Comparison of ENCODE assay signal across 27 cellular contexts in genomic region chr3:44398853-44399252, GRCh38.
"Had no signal": no experiment of that assay in that cellular context is flagged by ENCODE, and none has a peak within 500 bp of the region (broad histone marks: within the 10 kb centered on the region; RNA-seq: fewer than 3 reads in every experiment).

No MANE protein-coding gene starts in this region.

- H3K9me3 ChIP-seq: colonic mucosa, esophagus muscularis mucosa, esophagus squamous epithelium, gastrocnemius medialis, gastroesophageal sphincter, heart left ventricle had no signal

- H3K27ac ChIP-seq: colonic mucosa, coronary artery, dorsolateral prefrontal cortex, epithelial cell of prostate, esophagus muscularis mucosa, esophagus squamous epithelium, foreskin keratinocyte, gastrocnemius medialis, gastroesophageal sphincter, heart left ventricle had no signal

- H3K4me1 Mint-ChIP-seq: endodermal cell had no signal

- FAIRE-seq: colon, endometrium, frontal cortex had no signal

- H3K36me3 ChIP-seq: colonic mucosa had no signal

- H3K4me3 ChIP-seq: colonic mucosa, coronary artery, dorsolateral prefrontal cortex, esophagus muscularis mucosa, esophagus squamous epithelium, gastrocnemius medialis, gastroesophageal sphincter, heart left ventricle had no signal

- H3K4me1 ChIP-seq: colonic mucosa, esophagus muscularis mucosa, esophagus squamous epithelium, foreskin keratinocyte, gastrocnemius medialis, gastroesophageal sphincter had no signal

- H3K27me3 Mint-ChIP-seq: dendritic cell treated with granulocyte-macrophage colony-stimulating factor and Interleukin-4, amounts not matched to agents 40 ng/mL and 50 ng/mL, for 4 days had no signal

- ATAC-seq: esophagus mucosa, foreskin keratinocyte, gastrocnemius medialis, gastroesophageal sphincter had no signal

- H3K27me3 ChIP-seq: colonic mucosa, dorsolateral prefrontal cortex, esophagus muscularis mucosa, esophagus squamous epithelium, foreskin keratinocyte, gastrocnemius medialis, gastroesophageal sphincter, heart left ventricle had no signal

- H3K27ac Mint-ChIP-seq: dendritic cell treated with granulocyte-macrophage colony-stimulating factor and Interleukin-4, amounts not matched to agents 40 ng/mL and 50 ng/mL, for 4 days; endodermal cell had no signal

- H3K4me3 Mint-ChIP-seq: dendritic cell treated with granulocyte-macrophage colony-stimulating factor and Interleukin-4, amounts not matched to agents 40 ng/mL and 50 ng/mL, for 4 days; endodermal cell had no signal

- H3K9me3 Mint-ChIP-seq: dendritic cell treated with granulocyte-macrophage colony-stimulating factor and Interleukin-4, amounts not matched to agents 40 ng/mL and 50 ng/mL, for 4 days; endodermal cell had no signal

- DNase-seq: cerebellar nuclear complex; colonic mucosa; cortex of kidney; dermis blood vessel endothelial cell; dorsolateral prefrontal cortex; effector CD4-positive, alpha-beta T cell; effector CD8-positive, alpha-beta T cell; effector memory CD4-positive, alpha-beta T cell; endodermal cell; erythroblast; esophagus squamous epithelium; foreskin fibroblast; foreskin keratinocyte; foreskin melanocyte; gastrocnemius medialis; glutamatergic neuron; head of caudate nucleus; heart left ventricle had no signal
